Comparison of ENCODE assay signal across 10 cellular contexts in genomic region chr20:62551408-62552323, GRCh38.
DNase-seq lines count a peak whose midpoint lies in the region; ATAC-seq and TF ChIP-seq lines count a peak whose summit lies in the region.
"Had no signal": no experiment of that assay in that cellular context is flagged by ENCODE, and none has a peak within 500 bp of the region (broad histone marks: within the 10 kb centered on the region; RNA-seq: fewer than 3 reads in every experiment).

No MANE protein-coding gene starts in this region.

- WGBS in stomach, 5 donors = 20 to 57% (median 22%) methylated on average over 17 to 47 of the region's 47 CpGs

- no peak overlapping the region for H3K27ac Mint-ChIP-seq in T-helper 17 cell
- H3K27ac Mint-ChIP-seq: stimulated activated naive CD8-positive, alpha-beta T cell treated with anti-CD3 and anti-CD28 coated beads, Interleukin-15, Interleukin-2, amounts not matched to agents 100 ng/mL and 50 ng/mL, for 24 hours had no signal

- H3K9me3 ChIP-seq in T-helper 17 cell (ENCODE audit: control insufficient read depth, low read length, poor library complexity, severe bottlenecking) (no peaks in the 10 kb centered on the region), stomach (no peaks in the 10 kb centered on the region)

- POLR2A ChIA-PET in GM10248 (lab: Yijun Ruan, JAX) = no interaction called here

- no peak for ATAC-seq in T-helper 17 cell

- CTCF ChIA-PET in GM10248 (lab: Yijun Ruan, JAX) = no interaction called here

- H3K4me1 ChIP-seq in stomach = peaks cover 14 to 80% (median 43%) of the 10 kb centered on the region in 4 donors

- peak overlapping the region; percentile 90 for H3K4me3 Mint-ChIP-seq in T-helper 17 cell

- TF ChIP-seq CTCF in stomach (IDR thresholded peaks at IDR 0.05) = no peak
- no peak for TF ChIP-seq CTCF in GM10248 (IDR thresholded peaks at IDR 0.05; ENCODE audit: control extremely low read depth, extremely low read depth, low read depth, missing control alignments)

- H3K4me1 Mint-ChIP-seq in T-helper 17 cell = peaks cover 6% of the 10 kb centered on the region

- H3K27me3 Mint-ChIP-seq in T-helper 17 cell = peaks cover 44% of the 10 kb centered on the region

- peaks cover 4% of the 10 kb centered on the region for H3K36me3 Mint-ChIP-seq in T-helper 17 cell (ENCODE audit: low read depth)

- H3K4me3 ChIP-seq in stomach = peak overlapping the region; percentile 51 to 55 (median 54)

- no peaks in the 10 kb centered on the region for H3K36me3 ChIP-seq in stomach

- DNase-seq in NCI-H1105 treated with DMSO at 0.1 percent for 48 hours (lab: John Stamatoyannopoulos, UW) (peak; percentile 12), NCI-H1105 (lab: John Stamatoyannopoulos, UW) (no peak), T-helper 17 cell (no peak), iPS-NIHi7 (ENCODE audit: extremely low spot score) (peak; percentile 65), stomach (no peak), amniotic stem cell (lab: John Stamatoyannopoulos, UW) (no peak), GM10248 (ENCODE audit: extremely low spot score) (no peak), NCI-H2227 (lab: John Stamatoyannopoulos, UW; ENCODE audit: unreplicated experiment) (no peak)
- DNase-seq: activated gamma-delta T cell treated with Interleukin-2 at 50 U/mL for 16 hours had no signal

- TF ChIP-seq EP300 in stomach (IDR thresholded peaks at IDR 0.05) = no peak

- peak overlapping the region in 3 of 5 donors; percentile 72 to 87 (median 81) for H3K27ac ChIP-seq in stomach

- TF ChIP-seq POLR2A in stomach (IDR thresholded peaks at IDR 0.05) = no peak

- intact Hi-C loops in stomach (cut with DNase I; ENCODE audit: low total_unique reads) = no loop called here

- peaks cover 0 to 97% (median 76%) of the 10 kb centered on the region in 3 donors for H3K27me3 ChIP-seq in stomach

Comparison
In these comparisons a context has a peak if more than half of its experiments do, and no peak if none do; other contexts are left out.
1. DNase-seq: peak in NCI-H1105 treated with DMSO at 0.1 percent for 48 hours (single experiment) and iPS-NIHi7 (single experiment); none in NCI-H1105 (single experiment), T-helper 17 cell (0 of 3), stomach (single experiment), amniotic stem cell (single experiment), GM10248 (single experiment) and NCI-H2227 (single experiment).